ENCODE assay signal across 32 cellular contexts in genomic region chr1:168987923-168988322, GRCh38.
"Had no signal": no experiment of that assay in that cellular context is flagged by ENCODE, and none has a peak within 500 bp of the region (broad histone marks: within the 10 kb centered on the region; RNA-seq: fewer than 3 reads in every experiment).

No MANE protein-coding gene starts in this region.

- H3K27ac ChIP-seq: ascending aorta, coronary artery, dorsolateral prefrontal cortex, WERI-Rb-1 had no signal

- H3K4me1 ChIP-seq: ascending aorta had no signal

- H3K9me3 ChIP-seq: ascending aorta had no signal

- H3K27me3 ChIP-seq: ascending aorta, dorsolateral prefrontal cortex had no signal

- H3K9me3 Mint-ChIP-seq: activated B cell treated with CpG ODN at 0.5 μM for 24 hours; activated CD4-positive, alpha-beta memory T cell treated with anti-CD3 and anti-CD28 coated beads for 36 hours; activated naive CD4-positive, alpha-beta T cell treated with anti-CD3 and anti-CD28 coated beads, Interleukin-2, amount 10 ng/mL, durations not matched to agents 7 days and 5 days; activated naive CD4-positive, alpha-beta T cell treated with anti-CD3 and anti-CD28 coated beads, Interleukin-2, amount 50 U/mL, for 72 hours; activated T-cell treated with anti-CD3 and anti-CD28 coated beads, Interleukin-2, amount 50 U/mL, for 24 hours; central memory CD8-positive, alpha-beta T cell; dendritic cell treated with granulocyte-macrophage colony-stimulating factor and Interleukin-4, amounts not matched to agents 40 ng/mL and 50 ng/mL, for 4 days; endodermal cell; T-helper 2 cell treated with Interferon-gamma antibody and Interleukin-4, amounts not matched to agents 5 μg/mL and 100 μg/mL, for 36 hours had no signal

- FAIRE-seq: bronchial epithelial cell, frontal cortex had no signal

- H3K36me3 ChIP-seq: ascending aorta, WERI-Rb-1 had no signal

- H3K4me3 ChIP-seq: ascending aorta, coronary artery, dorsolateral prefrontal cortex had no signal

- ATAC-seq: activated CD4-positive, CD25-positive, alpha-beta regulatory T cell treated with anti-CD3 and anti-CD28 coated beads, Interleukin-2, amount 50 U/mL, for 24 hours; activated naive CD4-positive, alpha-beta T cell treated with anti-CD3 and anti-CD28 coated beads, Interleukin-2, amount 50 U/mL, for 72 hours; activated T-cell treated with anti-CD3 and anti-CD28 coated beads, Interleukin-2, amount 50 U/mL, for 72 hours; esophagus mucosa; T-helper 17 cell had no signal

- H3K27ac Mint-ChIP-seq: activated B cell treated with CpG ODN at 0.5 μM for 24 hours; activated CD4-positive, alpha-beta memory T cell treated with anti-CD3 and anti-CD28 coated beads for 36 hours; activated naive CD4-positive, alpha-beta T cell treated with anti-CD3 and anti-CD28 coated beads, Interleukin-2, amount 10 ng/mL, durations not matched to agents 7 days and 5 days; activated naive CD4-positive, alpha-beta T cell treated with anti-CD3 and anti-CD28 coated beads, Interleukin-2, amount 50 U/mL, for 72 hours; activated naive CD8-positive, alpha-beta T cell treated with anti-CD3 and anti-CD28 coated beads, Interleukin-2, amount 10 ng/mL, durations not matched to agents 7 days and 5 days; activated T-cell treated with anti-CD3 and anti-CD28 coated beads, Interleukin-2, amount 50 U/mL, for 24 hours; activated T-cell treated with anti-CD3 and anti-CD28 coated beads, Interleukin-2, amount 50 U/mL, for 72 hours; brain; dendritic cell treated with granulocyte-macrophage colony-stimulating factor and Interleukin-4, amounts not matched to agents 40 ng/mL and 50 ng/mL, for 4 days; endodermal cell; T-helper 17 cell; T-helper 2 cell treated with Interferon-gamma antibody and Interleukin-4, amounts not matched to agents 5 μg/mL and 100 μg/mL, for 36 hours had no signal

- H3K4me1 Mint-ChIP-seq: activated B cell treated with CpG ODN at 0.5 μM for 24 hours; central memory CD8-positive, alpha-beta T cell had no signal

- H3K4me3 Mint-ChIP-seq: activated B cell treated with CpG ODN at 0.5 μM for 24 hours; activated CD4-positive, alpha-beta memory T cell treated with anti-CD3 and anti-CD28 coated beads for 36 hours; activated naive CD4-positive, alpha-beta T cell treated with anti-CD3 and anti-CD28 coated beads, Interleukin-2, amount 10 ng/mL, durations not matched to agents 7 days and 5 days; activated naive CD8-positive, alpha-beta T cell treated with anti-CD3 and anti-CD28 coated beads, Interleukin-2, amount 10 ng/mL, durations not matched to agents 7 days and 5 days; activated T-cell treated with anti-CD3 and anti-CD28 coated beads, Interleukin-2, amount 50 U/mL, for 24 hours; activated T-cell treated with anti-CD3 and anti-CD28 coated beads, Interleukin-2, amount 50 U/mL, for 72 hours; brain; central memory CD8-positive, alpha-beta T cell; dendritic cell treated with granulocyte-macrophage colony-stimulating factor and Interleukin-4, amounts not matched to agents 40 ng/mL and 50 ng/mL, for 4 days; endodermal cell; T-helper 17 cell; T-helper 2 cell treated with Interferon-gamma antibody and Interleukin-4, amounts not matched to agents 5 μg/mL and 100 μg/mL, for 36 hours had no signal

- H3K36me3 Mint-ChIP-seq: activated CD4-positive, alpha-beta memory T cell treated with anti-CD3 and anti-CD28 coated beads for 36 hours; activated naive CD4-positive, alpha-beta T cell treated with anti-CD3 and anti-CD28 coated beads, Interleukin-2, amount 10 ng/mL, durations not matched to agents 7 days and 5 days; activated naive CD4-positive, alpha-beta T cell treated with anti-CD3 and anti-CD28 coated beads, Interleukin-2, amount 50 U/mL, for 72 hours; brain had no signal

- DNase-seq: activated B cell treated with CpG ODN at 0.5 μM for 24 hours; activated CD4-positive, alpha-beta memory T cell treated with anti-CD3 and anti-CD28 coated beads for 36 hours; activated CD4-positive, alpha-beta T cell treated with anti-CD3 and anti-CD28 coated beads for 48 hours; activated CD4-positive, alpha-beta T cell treated with anti-CD3 and anti-CD28 coated beads, Interleukin-2, amount 50 U/mL, for 1 hour; activated CD8-positive, alpha-beta memory T cell treated with anti-CD3 and anti-CD28 coated beads, Interleukin-2, amount 50 U/mL, for 48 hours; activated gamma-delta T cell; activated naive CD4-positive, alpha-beta T cell; activated naive CD4-positive, alpha-beta T cell treated with anti-CD3 and anti-CD28 coated beads, Interleukin-2, amount 10 ng/mL, durations not matched to agents 7 days and 5 days; activated naive CD8-positive, alpha-beta T cell treated with anti-CD3 and anti-CD28 coated beads, Interleukin-2, amount 10 ng/mL, durations not matched to agents 7 days and 5 days; activated T-cell treated with anti-CD3 and anti-CD28 coated beads for 4 hours; activated T-cell treated with anti-CD3 and anti-CD28 coated beads, Interleukin-2, amount 50 U/mL, for 24 hours; activated T-cell treated with anti-CD3 and anti-CD28 coated beads, Interleukin-2, amount 50 U/mL, for 72 hours; dorsolateral prefrontal cortex; effector memory CD4-positive, alpha-beta T cell; foreskin fibroblast; head of caudate nucleus; T-helper 1 cell; T-helper 17 cell; T1000; WERI-Rb-1 had no signal
